8 cellular contexts compared by ENCODE assay signal in genomic region chr6:37535701-37536461, GRCh38. TPM values are rescaled to one million over a fixed set of nuclear protein-coding genes. Genes with fewer than 3 reads are reported as not detected.
A peak's percentile ranks its signal among the peaks of the same experiment; 100 is the strongest.
DNase-seq lines count a peak whose midpoint lies in the region; ATAC-seq and TF ChIP-seq lines count a peak whose summit lies in the region.

No MANE protein-coding gene starts in this region.

- H3K4me1 ChIP-seq in BLaER1 treated with 17β-estradiol and CSF1 and Interleukin-3, amounts not matched to agents 10 nM and 100 nM, result peaks cover 15 to 83% (median 67%) of the 10 kb centered on the region in 10 experiments
- H3K4me1 ChIP-seq in subcutaneous abdominal adipose tissue (ENCODE audit: control insufficient read depth in 5 of 5, insufficient read depth in 5 of 5, low read length in 5 of 5), result peaks cover 0 to 15% (median 12%) of the 10 kb centered on the region in 5 donors
- H3K4me1 ChIP-seq in tibial nerve, result peaks cover 0 to 18% (median 9%) of the 10 kb centered on the region in 4 donors

- 0 to 19% methylated on average over 11 to 34 of the region's 54 CpGs for WGBS in tibial nerve, 2 donors

- TF ChIP-seq CTCF in VCaP (conservative IDR thresholded peaks at IDR 0.05), result peak; percentile 57
- TF ChIP-seq CTCF in tibial nerve (IDR thresholded peaks at IDR 0.05), result no peak

- no peak overlapping the region for H3K9ac ChIP-seq in BLaER1 treated with 17β-estradiol and CSF1 and Interleukin-3, amounts not matched to agents 10 nM and 100 nM
- H3K9ac ChIP-seq in subcutaneous abdominal adipose tissue (ENCODE audit: low read length in 5 of 5), result no peak overlapping the region

- TF ChIP-seq EP300 in tibial nerve (IDR thresholded peaks at IDR 0.05), result no peak

- no peak for DNase-seq in dedifferentiated amniotic fluid mesenchymal stem cell (ENCODE audit: extremely low spot score)
- DNase-seq in AML-193 (lab: John Stamatoyannopoulos, UW), result no peak
- DNase-seq in tibial nerve (ENCODE audit: low spot score in 2 of 2), result no peak

- peaks cover 41 to 53% (median 50%) of the 10 kb centered on the region in 11 experiments for H3K27me3 ChIP-seq in BLaER1 treated with 17β-estradiol and CSF1 and Interleukin-3, amounts not matched to agents 10 nM and 100 nM
- H3K27me3 ChIP-seq in subcutaneous abdominal adipose tissue (ENCODE audit: control insufficient read depth in 5 of 5, insufficient read depth in 4 of 5, low read length in 5 of 5) (peaks cover 57 to 63% (median 60%) of the 10 kb centered on the region in 5 donors), tibial nerve (peaks cover 0 to 63% of the 10 kb centered on the region in 2 donors)

- peaks cover 0 to 37% (median 9%) of the 10 kb centered on the region in 11 experiments; a peak in 9 of 22 replicates for H4K20me1 ChIP-seq in BLaER1 treated with 17β-estradiol and CSF1 and Interleukin-3, amounts not matched to agents 10 nM and 100 nM

- peak; percentile 50 for ATAC-seq in GM19467 (IDR thresholded peaks at IDR 0.05; ENCODE audit: unreplicated experiment)

- peak overlapping the region in 9 of 10 experiments; percentile 4 to 63 (median 34); a peak in 11 of 20 replicates for H3K4me3 ChIP-seq in BLaER1 treated with 17β-estradiol and CSF1 and Interleukin-3, amounts not matched to agents 10 nM and 100 nM
- peak overlapping the region; percentile 61 for H3K4me3 ChIP-seq in iPS-18c (ENCODE audit: insufficient read depth, low read depth, low read length)
- peak overlapping the region in 3 of 5 donors; percentile 29 to 34 (median 30) for H3K4me3 ChIP-seq in subcutaneous abdominal adipose tissue (ENCODE audit: low read depth in 1 of 5, low read length in 5 of 5)
- H3K4me3 ChIP-seq in tibial nerve, result peak overlapping the region in 2 of 4 donors; percentile 28 to 36

- H3K4me2 ChIP-seq in BLaER1 treated with 17β-estradiol and CSF1 and Interleukin-3, amounts not matched to agents 10 nM and 100 nM, result peak overlapping the region; percentile 57 to 84 (median 76)

- no peak for TF ChIP-seq POLR2A in tibial nerve (IDR thresholded peaks at IDR 0.05)

- no peak overlapping the region for H3K27ac ChIP-seq in BLaER1 treated with 17β-estradiol and CSF1 and Interleukin-3, amounts not matched to agents 10 nM and 100 nM
- no peak overlapping the region for H3K27ac ChIP-seq in VCaP
- H3K27ac ChIP-seq in subcutaneous abdominal adipose tissue (ENCODE audit: low read depth, low read length), result no peak overlapping the region
- no peak overlapping the region for H3K27ac ChIP-seq in tibial nerve

- H3K9me3 ChIP-seq in BLaER1 treated with 17β-estradiol and CSF1 and Interleukin-3, amounts not matched to agents 10 nM and 100 nM (replicated peaks in 1 of 11), result no peaks in the 10 kb centered on the region
- H3K9me3 ChIP-seq in iPS-18c (ENCODE audit: control insufficient read depth, insufficient read depth, low read length) (no peaks in the 10 kb centered on the region), subcutaneous abdominal adipose tissue (ENCODE audit: control insufficient read depth in 5 of 5, low read length in 5 of 5) (no peaks in the 10 kb centered on the region), tibial nerve (no peaks in the 10 kb centered on the region)

- no peaks in the 10 kb centered on the region for H3K36me3 ChIP-seq in BLaER1 treated with 17β-estradiol and CSF1 and Interleukin-3, amounts not matched to agents 10 nM and 100 nM
- H3K36me3 ChIP-seq in subcutaneous abdominal adipose tissue (ENCODE audit: control insufficient read depth in 5 of 5, insufficient read depth in 5 of 5, low read length in 5 of 5), result no peaks in the 10 kb centered on the region
- no peaks in the 10 kb centered on the region for H3K36me3 ChIP-seq in tibial nerve

RNA-seq across cellular contexts. Expression of gene CCDC167, which starts 36.2 kb away (rescaled TPM):
- 10 to 100 TPM in 3 of 4 donors, 1 to 10 TPM in 1; 9.4 to 50.7 (median 25.8) TPM for total RNA-seq in tibial nerve
